In the genomic region with DNA sequence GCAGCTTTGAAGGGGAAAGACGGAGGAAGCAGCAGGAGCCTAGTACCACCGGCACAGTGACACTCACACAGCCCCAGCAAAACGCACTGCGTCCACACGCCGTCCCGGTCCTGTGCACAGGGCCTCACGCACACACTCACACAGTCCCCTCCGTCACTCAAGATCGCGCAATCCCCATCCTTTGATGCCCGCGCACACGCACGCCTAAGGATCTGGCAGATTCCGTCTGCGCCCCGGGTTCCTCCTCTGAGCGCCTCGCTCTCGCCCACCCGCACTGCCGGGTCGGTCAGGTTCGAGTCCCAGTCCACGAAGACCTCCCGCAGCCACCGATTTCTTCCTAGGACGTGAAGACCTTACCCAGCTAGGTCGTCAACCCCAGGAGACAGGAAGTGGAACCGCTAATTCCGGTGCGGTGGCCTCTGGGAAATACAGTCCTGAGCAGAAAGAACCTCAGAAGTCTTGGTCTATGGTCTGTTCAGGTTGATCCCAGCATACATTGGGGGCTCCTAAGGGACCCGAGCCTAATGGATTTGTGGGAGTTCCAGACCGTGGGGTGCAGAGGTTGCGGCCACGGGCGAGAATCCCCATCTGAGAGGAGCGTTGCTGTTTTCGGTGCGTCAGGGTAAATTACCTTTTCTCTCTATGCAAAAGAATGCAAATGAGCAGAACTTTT, we compare ENCODE assay signal across 1 cellular context.
TF ChIP-seq lines count a peak whose summit lies in the region.

A gene (minus strand): TSS at position 400 of the 673 bp plus-strand sequence. CDS start 5,899 bp downstream, outside the sequence.

TF ChIP-seq in SK-N-SH, 30 proteins besides CTCF, POLR2A, EP300 and RAD21:
- TF ChIP-seq, protein P1, sequence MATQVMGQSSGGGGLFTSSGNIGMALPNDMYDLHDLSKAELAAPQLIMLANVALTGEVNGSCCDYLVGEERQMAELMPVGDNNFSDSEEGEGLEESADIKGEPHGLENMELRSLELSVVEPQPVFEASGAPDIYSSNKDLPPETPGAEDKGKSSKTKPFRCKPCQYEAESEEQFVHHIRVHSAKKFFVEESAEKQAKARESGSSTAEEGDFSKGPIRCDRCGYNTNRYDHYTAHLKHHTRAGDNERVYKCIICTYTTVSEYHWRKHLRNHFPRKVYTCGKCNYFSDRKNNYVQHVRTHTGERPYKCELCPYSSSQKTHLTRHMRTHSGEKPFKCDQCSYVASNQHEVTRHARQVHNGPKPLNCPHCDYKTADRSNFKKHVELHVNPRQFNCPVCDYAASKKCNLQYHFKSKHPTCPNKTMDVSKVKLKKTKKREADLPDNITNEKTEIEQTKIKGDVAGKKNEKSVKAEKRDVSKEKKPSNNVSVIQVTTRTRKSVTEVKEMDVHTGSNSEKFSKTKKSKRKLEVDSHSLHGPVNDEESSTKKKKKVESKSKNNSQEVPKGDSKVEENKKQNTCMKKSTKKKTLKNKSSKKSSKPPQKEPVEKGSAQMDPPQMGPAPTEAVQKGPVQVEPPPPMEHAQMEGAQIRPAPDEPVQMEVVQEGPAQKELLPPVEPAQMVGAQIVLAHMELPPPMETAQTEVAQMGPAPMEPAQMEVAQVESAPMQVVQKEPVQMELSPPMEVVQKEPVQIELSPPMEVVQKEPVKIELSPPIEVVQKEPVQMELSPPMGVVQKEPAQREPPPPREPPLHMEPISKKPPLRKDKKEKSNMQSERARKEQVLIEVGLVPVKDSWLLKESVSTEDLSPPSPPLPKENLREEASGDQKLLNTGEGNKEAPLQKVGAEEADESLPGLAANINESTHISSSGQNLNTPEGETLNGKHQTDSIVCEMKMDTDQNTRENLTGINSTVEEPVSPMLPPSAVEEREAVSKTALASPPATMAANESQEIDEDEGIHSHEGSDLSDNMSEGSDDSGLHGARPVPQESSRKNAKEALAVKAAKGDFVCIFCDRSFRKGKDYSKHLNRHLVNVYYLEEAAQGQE (IDR thresholded peaks at IDR 0.05; ENCODE audit: low read depth, low read length) = no peak
- no peak for TF ChIP-seq FOXJ3 (CRISPR knock-in tag; IDR thresholded peaks at IDR 0.05)
- no peak for TF ChIP-seq TEAD4 (IDR thresholded peaks at IDR 0.05; ENCODE audit: borderline replicate concordance, insufficient read depth)
- no peak for TF ChIP-seq GATA2 (CRISPR knock-in tag; IDR thresholded peaks at IDR 0.05)
- no peak for TF ChIP-seq RCOR1 (IDR thresholded peaks at IDR 0.05; ENCODE audit: low read length)
- no peak for TF ChIP-seq NFIC (IDR thresholded peaks at IDR 0.05; ENCODE audit: borderline replicate concordance)
- TF ChIP-seq, protein P2, sequence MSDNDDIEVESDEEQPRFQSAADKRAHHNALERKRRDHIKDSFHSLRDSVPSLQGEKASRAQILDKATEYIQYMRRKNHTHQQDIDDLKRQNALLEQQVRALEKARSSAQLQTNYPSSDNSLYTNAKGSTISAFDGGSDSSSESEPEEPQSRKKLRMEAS (IDR thresholded peaks at IDR 0.05; ENCODE audit: low read depth) = peak; percentile 92
- TF ChIP-seq, protein P3, sequence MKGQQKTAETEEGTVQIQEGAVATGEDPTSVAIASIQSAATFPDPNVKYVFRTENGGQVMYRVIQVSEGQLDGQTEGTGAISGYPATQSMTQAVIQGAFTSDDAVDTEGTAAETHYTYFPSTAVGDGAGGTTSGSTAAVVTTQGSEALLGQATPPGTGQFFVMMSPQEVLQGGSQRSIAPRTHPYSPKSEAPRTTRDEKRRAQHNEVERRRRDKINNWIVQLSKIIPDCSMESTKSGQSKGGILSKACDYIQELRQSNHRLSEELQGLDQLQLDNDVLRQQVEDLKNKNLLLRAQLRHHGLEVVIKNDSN (IDR thresholded peaks at IDR 0.05; ENCODE audit: borderline replicate concordance, low read depth) = no peak
- no peak for TF ChIP-seq FOXM1 (IDR thresholded peaks at IDR 0.05; ENCODE audit: low read depth)
- no peak for TF ChIP-seq YY1 (IDR thresholded peaks at IDR 0.05; ENCODE audit: low read depth)
- TF ChIP-seq NRF1 (IDR thresholded peaks at IDR 0.05; ENCODE audit: low read depth, low read length) = no peak
- TF ChIP-seq MXI1 (IDR thresholded peaks at IDR 0.05; ENCODE audit: low read depth, low read length) = peak; percentile 66
- TF ChIP-seq, protein P4, sequence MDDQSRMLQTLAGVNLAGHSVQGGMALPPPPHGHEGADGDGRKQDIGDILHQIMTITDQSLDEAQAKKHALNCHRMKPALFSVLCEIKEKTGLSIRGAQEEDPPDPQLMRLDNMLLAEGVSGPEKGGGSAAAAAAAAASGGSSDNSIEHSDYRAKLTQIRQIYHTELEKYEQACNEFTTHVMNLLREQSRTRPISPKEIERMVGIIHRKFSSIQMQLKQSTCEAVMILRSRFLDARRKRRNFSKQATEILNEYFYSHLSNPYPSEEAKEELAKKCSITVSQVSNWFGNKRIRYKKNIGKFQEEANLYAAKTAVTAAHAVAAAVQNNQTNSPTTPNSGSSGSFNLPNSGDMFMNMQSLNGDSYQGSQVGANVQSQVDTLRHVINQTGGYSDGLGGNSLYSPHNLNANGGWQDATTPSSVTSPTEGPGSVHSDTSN (IDR thresholded peaks at IDR 0.05) = no peak
- no peak for TF ChIP-seq MEF2A (IDR thresholded peaks at IDR 0.05; ENCODE audit: borderline replicate concordance, low read depth)
- TF ChIP-seq, protein P5, sequence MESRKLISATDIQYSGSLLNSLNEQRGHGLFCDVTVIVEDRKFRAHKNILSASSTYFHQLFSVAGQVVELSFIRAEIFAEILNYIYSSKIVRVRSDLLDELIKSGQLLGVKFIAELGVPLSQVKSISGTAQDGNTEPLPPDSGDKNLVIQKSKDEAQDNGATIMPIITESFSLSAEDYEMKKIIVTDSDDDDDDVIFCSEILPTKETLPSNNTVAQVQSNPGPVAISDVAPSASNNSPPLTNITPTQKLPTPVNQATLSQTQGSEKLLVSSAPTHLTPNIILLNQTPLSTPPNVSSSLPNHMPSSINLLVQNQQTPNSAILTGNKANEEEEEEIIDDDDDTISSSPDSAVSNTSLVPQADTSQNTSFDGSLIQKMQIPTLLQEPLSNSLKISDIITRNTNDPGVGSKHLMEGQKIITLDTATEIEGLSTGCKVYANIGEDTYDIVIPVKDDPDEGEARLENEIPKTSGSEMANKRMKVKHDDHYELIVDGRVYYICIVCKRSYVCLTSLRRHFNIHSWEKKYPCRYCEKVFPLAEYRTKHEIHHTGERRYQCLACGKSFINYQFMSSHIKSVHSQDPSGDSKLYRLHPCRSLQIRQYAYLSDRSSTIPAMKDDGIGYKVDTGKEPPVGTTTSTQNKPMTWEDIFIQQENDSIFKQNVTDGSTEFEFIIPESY (IDR thresholded peaks at IDR 0.05; ENCODE audit: borderline replicate concordance, low read depth) = no peak
- peak; percentile 96 for TF ChIP-seq GABPA (IDR thresholded peaks at IDR 0.05; ENCODE audit: low read depth)
- TF ChIP-seq CHD2 (IDR thresholded peaks at IDR 0.05; ENCODE audit: low read length, partially characterized antibody) = peak; percentile 74
- TF ChIP-seq POLR2AphosphoS5 (IDR thresholded peaks at IDR 0.05; ENCODE audit: low read depth, low read length) = peak; percentile 91
- TF ChIP-seq JUND (IDR thresholded peaks at IDR 0.05) = no peak
- peak; percentile 50 for TF ChIP-seq ELF1 (IDR thresholded peaks at IDR 0.05)
- TF ChIP-seq, protein P6, sequence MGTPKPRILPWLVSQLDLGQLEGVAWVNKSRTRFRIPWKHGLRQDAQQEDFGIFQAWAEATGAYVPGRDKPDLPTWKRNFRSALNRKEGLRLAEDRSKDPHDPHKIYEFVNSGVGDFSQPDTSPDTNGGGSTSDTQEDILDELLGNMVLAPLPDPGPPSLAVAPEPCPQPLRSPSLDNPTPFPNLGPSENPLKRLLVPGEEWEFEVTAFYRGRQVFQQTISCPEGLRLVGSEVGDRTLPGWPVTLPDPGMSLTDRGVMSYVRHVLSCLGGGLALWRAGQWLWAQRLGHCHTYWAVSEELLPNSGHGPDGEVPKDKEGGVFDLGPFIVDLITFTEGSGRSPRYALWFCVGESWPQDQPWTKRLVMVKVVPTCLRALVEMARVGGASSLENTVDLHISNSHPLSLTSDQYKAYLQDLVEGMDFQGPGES (IDR thresholded peaks at IDR 0.05; ENCODE audit: low read depth, low read length) = no peak
- TF ChIP-seq TAF1 (IDR thresholded peaks at IDR 0.05; ENCODE audit: borderline replicate concordance, low read depth, low read length) = peak; percentile 41; the same call in 1 of the 2 replicates
